31 cellular contexts compared by ENCODE assay signal in genomic region chr2:190655570-190655969, GRCh38. TPM values are rescaled to one million over a fixed set of nuclear protein-coding genes. Genes with fewer than 3 reads are reported as not detected.
A peak's percentile ranks its signal among the peaks of the same experiment; 100 is the strongest.
DNase-seq lines count a peak whose midpoint lies in the region; ATAC-seq and TF ChIP-seq lines count a peak whose summit lies in the region.
"Had no signal": no experiment of that assay in that cellular context is flagged by ENCODE, and none has a peak within 500 bp of the region (broad histone marks: within the 10 kb centered on the region; RNA-seq: fewer than 3 reads in every experiment).

No MANE protein-coding gene starts in this region.

- TF ChIP-seq CTCF in psoas muscle (IDR thresholded peaks at IDR 0.05) = no peak

- peak overlapping the region; percentile 88 for H3K27ac ChIP-seq in right cardiac atrium (ENCODE audit: low read length)
- peak overlapping the region; percentile 33 for H3K27ac ChIP-seq in psoas muscle
- no peak overlapping the region for H3K27ac ChIP-seq in trophoblast cell (ENCODE audit: low read depth, low read length)
- H3K27ac ChIP-seq: BLaER1 treated with 17β-estradiol and CSF1 and Interleukin-3, amounts not matched to agents 10 nM and 100 nM; hepatocyte; neutrophil; Peyer's patch; SJSA1; upper lobe of left lung had no signal

- 37% methylated on average over 3 of the region's 3 CpGs for WGBS in right cardiac atrium
- WGBS in psoas muscle, 3 donors = 40 to 47% (median 41%) methylated on average over 3 of the region's 3 CpGs
- no CpG with 5 or more reads among the region's 3 CpGs for WGBS in trophoblast cell (ENCODE audit: extremely low coverage, insufficient coverage, insufficient read length)

- peak overlapping the region; percentile 43 for H3K4me3 Mint-ChIP-seq in activated T-helper 17 cell treated with anti-CD3 and anti-CD28 coated beads, Interleukin-2, amount 50 U/mL, for 72 hours
- H3K4me3 Mint-ChIP-seq: activated CD4-positive, alpha-beta memory T cell treated with anti-CD3 and anti-CD28 coated beads for 36 hours; activated naive CD4-positive, alpha-beta T cell treated with anti-CD3 and anti-CD28 coated beads, Interleukin-2, amount 10 ng/mL, durations not matched to agents 7 days and 5 days; activated T-helper 1 cell treated with anti-CD3 and anti-CD28 coated beads, Interleukin-12 subunit alpha, Interleukin-12 subunit beta, Interleukin-2, Interleukin-4 antibody, amounts not matched to agents 30 ng/mL and 10 ng/mL and 1 ng/mL, durations not matched to agents 14 hours and 24 hours and 36 hours; dendritic cell treated with granulocyte-macrophage colony-stimulating factor and Interleukin-4, amounts not matched to agents 40 ng/mL and 50 ng/mL, for 4 days; immature natural killer cell; stimulated activated naive CD8-positive, alpha-beta T cell treated with anti-CD3 and anti-CD28 coated beads, Interleukin-15, Interleukin-2, amounts not matched to agents 100 ng/mL and 50 ng/mL, for 24 hours; T-cell had no signal

- H3K79me1 ChIP-seq in trophoblast cell (ENCODE audit: low read length) = no peaks in the 10 kb centered on the region

- H4K12ac ChIP-seq in trophoblast cell (ENCODE audit: low read depth, low read length) = no peak overlapping the region

- no peak overlapping the region for H3K23ac ChIP-seq in trophoblast cell (ENCODE audit: low read length)

- H3K4me3 ChIP-seq in right cardiac atrium (ENCODE audit: low read length) (no peak overlapping the region), psoas muscle (no peak overlapping the region), trophoblast cell (ENCODE audit: low read depth, low read length) (no peak overlapping the region)
- H3K4me3 ChIP-seq: BLaER1 treated with 17β-estradiol and CSF1 and Interleukin-3, amounts not matched to agents 10 nM and 100 nM; esophagus squamous epithelium; hepatocyte; MG63; Peyer's patch; SJSA1; skin epidermis; upper lobe of left lung had no signal

- H3K9ac ChIP-seq in trophoblast cell (ENCODE audit: low read length) = no peak overlapping the region
- H3K9ac ChIP-seq: BLaER1 treated with 17β-estradiol and CSF1 and Interleukin-3, amounts not matched to agents 10 nM and 100 nM had no signal

- H3K36me3 Mint-ChIP-seq in activated T-helper 17 cell treated with anti-CD3 and anti-CD28 coated beads, Interleukin-2, amount 50 U/mL, for 72 hours (ENCODE audit: low read depth) = peaks cover 17% of the 10 kb centered on the region

- ATAC-seq in right cardiac atrium = peak in 1 of 2 donors; percentile 24
- no peak for ATAC-seq in Right ventricle myocardium inferior
- ATAC-seq in activated T-helper 17 cell treated with anti-CD3 and anti-CD28 coated beads, Interleukin-2, amount 50 U/mL, for 72 hours (replicated peaks) = no peak
- no peak for ATAC-seq in psoas muscle
- ATAC-seq in HG02678 (IDR thresholded peaks at IDR 0.05; ENCODE audit: unreplicated experiment) = no peak
- ATAC-seq: activated CD4-positive, CD25-positive, alpha-beta regulatory T cell treated with anti-CD3 and anti-CD28 coated beads, Interleukin-2, amount 50 U/mL, for 24 hours; HCT116; T-cell had no signal

- no peak overlapping the region for H4K8ac ChIP-seq in trophoblast cell (ENCODE audit: low read depth, low read length)

- H3K36me3 ChIP-seq in psoas muscle (ENCODE audit: insufficient read depth in 1 of 2, low read depth in 1 of 2) = no peaks in the 10 kb centered on the region
- H3K36me3 ChIP-seq in trophoblast cell (ENCODE audit: control insufficient read depth in 1 of 2, insufficient read depth in 2 of 2, low read length in 2 of 2) = peaks cover 3 to 9% of the 10 kb centered on the region in 2 experiments
- H3K36me3 ChIP-seq: MG63 had no signal

- H3K9me3 Mint-ChIP-seq in activated T-helper 17 cell treated with anti-CD3 and anti-CD28 coated beads, Interleukin-2, amount 50 U/mL, for 72 hours = no peaks in the 10 kb centered on the region
- H3K9me3 Mint-ChIP-seq: activated CD4-positive, alpha-beta memory T cell treated with anti-CD3 and anti-CD28 coated beads for 36 hours; activated naive CD4-positive, alpha-beta T cell treated with anti-CD3 and anti-CD28 coated beads, Interleukin-2, amount 10 ng/mL, durations not matched to agents 7 days and 5 days; activated T-helper 1 cell treated with anti-CD3 and anti-CD28 coated beads, Interleukin-12 subunit alpha, Interleukin-12 subunit beta, Interleukin-2, Interleukin-4 antibody, amounts not matched to agents 30 ng/mL and 10 ng/mL and 1 ng/mL, durations not matched to agents 14 hours and 24 hours and 36 hours; dendritic cell treated with granulocyte-macrophage colony-stimulating factor and Interleukin-4, amounts not matched to agents 40 ng/mL and 50 ng/mL, for 4 days; immature natural killer cell; stimulated activated naive CD8-positive, alpha-beta T cell treated with anti-CD3 and anti-CD28 coated beads, Interleukin-15, Interleukin-2, amounts not matched to agents 100 ng/mL and 50 ng/mL, for 24 hours; T-cell had no signal

- peaks cover 13% of the 10 kb centered on the region for H3K4me1 ChIP-seq in right cardiac atrium (ENCODE audit: control insufficient read depth, insufficient read depth, low read length)
- H3K4me1 ChIP-seq in psoas muscle = peaks cover 34% of the 10 kb centered on the region
- H3K4me1 ChIP-seq in trophoblast cell (ENCODE audit: control insufficient read depth in 1 of 2, insufficient read depth in 2 of 2, low read length in 2 of 2) = peaks cover 0 to 2% of the 10 kb centered on the region in 2 experiments

- H2AK5ac ChIP-seq in trophoblast cell (ENCODE audit: low read length) = no peak overlapping the region

- peaks cover 2% of the 10 kb centered on the region for H3K79me2 ChIP-seq in trophoblast cell (ENCODE audit: control insufficient read depth, insufficient read depth, low read length, poor library complexity)

- no peaks in the 10 kb centered on the region for H3K27me3 Mint-ChIP-seq in activated T-helper 17 cell treated with anti-CD3 and anti-CD28 coated beads, Interleukin-2, amount 50 U/mL, for 72 hours
- H3K27me3 Mint-ChIP-seq: activated CD4-positive, alpha-beta memory T cell treated with anti-CD3 and anti-CD28 coated beads for 36 hours; activated naive CD4-positive, alpha-beta T cell treated with anti-CD3 and anti-CD28 coated beads, Interleukin-2, amount 10 ng/mL, durations not matched to agents 7 days and 5 days; dendritic cell treated with granulocyte-macrophage colony-stimulating factor and Interleukin-4, amounts not matched to agents 40 ng/mL and 50 ng/mL, for 4 days; stimulated activated naive CD8-positive, alpha-beta T cell treated with anti-CD3 and anti-CD28 coated beads, Interleukin-15, Interleukin-2, amounts not matched to agents 100 ng/mL and 50 ng/mL, for 24 hours; T-cell had no signal

- no peak overlapping the region for H3K18ac ChIP-seq in trophoblast cell (ENCODE audit: low read length)

- H2BK5ac ChIP-seq in trophoblast cell (ENCODE audit: low read depth, low read length, poor library complexity) = no peak overlapping the region

- DNase-seq in right cardiac atrium = no peak
- DNase-seq in Right ventricle myocardium inferior (ENCODE audit: missing footprints) = no peak
- DNase-seq in psoas muscle = no peak
- no peak for DNase-seq in trophoblast cell
- no peak for DNase-seq in SIG-M5 (lab: John Stamatoyannopoulos, UW)
- DNase-seq: activated CD4-positive, alpha-beta memory T cell treated with anti-CD3 and anti-CD28 coated beads for 36 hours; activated CD8-positive, alpha-beta memory T cell treated with anti-CD3 and anti-CD28 coated beads, Interleukin-2, amount 50 U/mL, for 4 hours; activated naive CD4-positive, alpha-beta T cell treated with anti-CD3 and anti-CD28 coated beads, Interleukin-2, amount 10 ng/mL, durations not matched to agents 7 days and 5 days; esophagus squamous epithelium; foreskin melanocyte; immature natural killer cell; KBM-7; mesendoderm; MG63; NCI-H1436 treated with DMSO at 0.1 percent for 48 hours; NCI-H526; Peyer's patch; T-cell; upper lobe of left lung had no signal

- H3K4ac ChIP-seq in trophoblast cell (ENCODE audit: low read depth, low read length) = no peak overlapping the region

- no peak overlapping the region for H2AFZ ChIP-seq in trophoblast cell (ENCODE audit: insufficient read depth, low read length, poor library complexity)
- H2AFZ ChIP-seq: hepatocyte had no signal

- no peak overlapping the region for H2BK12ac ChIP-seq in trophoblast cell (ENCODE audit: low read length)

- H3K27ac Mint-ChIP-seq in activated T-helper 17 cell treated with anti-CD3 and anti-CD28 coated beads, Interleukin-2, amount 50 U/mL, for 72 hours = peak overlapping the region; percentile 49
- H3K27ac Mint-ChIP-seq: activated naive CD4-positive, alpha-beta T cell treated with anti-CD3 and anti-CD28 coated beads, Interleukin-2, amount 10 ng/mL, durations not matched to agents 7 days and 5 days; activated T-helper 1 cell treated with anti-CD3 and anti-CD28 coated beads, Interleukin-12 subunit alpha, Interleukin-12 subunit beta, Interleukin-2, Interleukin-4 antibody, amounts not matched to agents 30 ng/mL and 10 ng/mL and 1 ng/mL, durations not matched to agents 14 hours and 24 hours and 36 hours; dendritic cell treated with granulocyte-macrophage colony-stimulating factor and Interleukin-4, amounts not matched to agents 40 ng/mL and 50 ng/mL, for 4 days; immature natural killer cell; stimulated activated naive CD8-positive, alpha-beta T cell treated with anti-CD3 and anti-CD28 coated beads, Interleukin-15, Interleukin-2, amounts not matched to agents 100 ng/mL and 50 ng/mL, for 24 hours; T-cell had no signal

- H3K27me3 ChIP-seq in right cardiac atrium (ENCODE audit: control insufficient read depth, insufficient read depth) (no peaks in the 10 kb centered on the region), psoas muscle (ENCODE audit: insufficient read depth in 3 of 3, low read length in 2 of 3) (no peaks in the 10 kb centered on the region), trophoblast cell (ENCODE audit: insufficient read depth, low read length) (no peaks in the 10 kb centered on the region)
- H3K27me3 ChIP-seq: BLaER1 treated with 17β-estradiol and CSF1 and Interleukin-3, amounts not matched to agents 10 nM and 100 nM; esophagus squamous epithelium; hepatocyte; MG63; neutrophil; Peyer's patch; SJSA1; upper lobe of left lung had no signal

- H3K4me2 ChIP-seq in trophoblast cell (ENCODE audit: low read length) = no peak overlapping the region
- H3K4me2 ChIP-seq: hepatocyte had no signal

- H2BK120ac ChIP-seq in trophoblast cell (ENCODE audit: insufficient read depth, low read length, poor library complexity) = no peak overlapping the region

- H3K9me3 ChIP-seq in right cardiac atrium (ENCODE audit: control insufficient read depth, low read length) (no peaks in the 10 kb centered on the region), psoas muscle (no peaks in the 10 kb centered on the region), trophoblast cell (ENCODE audit: insufficient read depth, low read depth, low read length) (no peaks in the 10 kb centered on the region)
- H3K9me3 ChIP-seq: esophagus squamous epithelium, MG63, neutrophil, Peyer's patch, SJSA1, upper lobe of left lung had no signal

- peaks cover 18% of the 10 kb centered on the region for H3K4me1 Mint-ChIP-seq in activated T-helper 17 cell treated with anti-CD3 and anti-CD28 coated beads, Interleukin-2, amount 50 U/mL, for 72 hours

- intact Hi-C loops in right cardiac atrium (cut with DNase I) = loop anchor here in 1 of 4 donors (10.0 kb wide), 1 partner anchor 121 kb away; the partner anchor contains the start of gene NEMP2
- intact Hi-C loops in Right ventricle myocardium inferior (cut with DNase I) = no loop called here
- intact Hi-C loops in psoas muscle (cut with DNase I) = no loop called here

- no peak overlapping the region for H3K14ac ChIP-seq in trophoblast cell (ENCODE audit: low read length)

- H4K91ac ChIP-seq in trophoblast cell (ENCODE audit: low read depth, low read length) = no peak overlapping the region

RNA-seq across cellular contexts. Expression of gene NAB1, which starts 6.7 kb away (rescaled TPM):
- 10 to 100 TPM; 58.8 to 65.5 (median 60.7) TPM for total RNA-seq in right cardiac atrium
- 17.6 TPM for polyA plus RNA-seq in right cardiac atrium
- 27.5 TPM for total RNA-seq in Right ventricle myocardium inferior
- total RNA-seq in activated T-helper 17 cell treated with anti-CD3 and anti-CD28 coated beads, Interleukin-2, amount 50 U/mL, for 72 hours = 10 to 100 TPM; 35.6 to 44.7 TPM
- 10 to 100 TPM in 2 of 4 donors, 1 to 10 TPM in 2; 5.1 to 16.9 (median 8.7) TPM for total RNA-seq in psoas muscle
- polyA plus RNA-seq in psoas muscle = 1 to 10 TPM; 2.6 to 7.9 (median 5.5) TPM
- 21.4 and 23.7 TPM in 2 replicates for polyA plus RNA-seq in trophoblast cell (2013)
